ENCODE assay signal across 11 cellular contexts in the genomic region with DNA sequence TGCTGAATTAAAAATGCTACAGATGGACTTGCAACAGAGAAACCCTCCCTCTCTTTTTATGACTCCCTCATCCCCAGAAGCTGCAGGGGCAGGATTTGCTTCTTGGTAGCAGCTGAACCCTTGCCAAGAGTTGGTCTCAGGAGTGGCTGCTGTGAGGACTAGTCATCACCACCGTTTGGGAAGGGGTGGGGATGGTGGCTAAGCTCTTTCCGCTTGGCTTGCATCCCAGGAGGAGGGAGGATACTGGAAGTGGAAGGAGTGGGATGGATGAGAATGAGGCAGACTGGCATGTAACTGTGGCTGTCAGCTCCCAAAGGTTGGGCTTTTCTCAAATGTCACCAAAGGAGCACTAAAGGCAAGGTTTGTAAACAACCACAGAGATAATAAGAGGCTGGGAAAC. TPM values are rescaled to one million over a fixed set of nuclear protein-coding genes. Genes with fewer than 3 reads are reported as not detected.
A peak's percentile ranks its signal among the peaks of the same experiment; 100 is the strongest.
DNase-seq lines count a peak whose midpoint lies in the region; ATAC-seq and FAIRE-seq lines count a peak whose summit lies in the region.
"Had no signal": no experiment of that assay in that cellular context is flagged by ENCODE, and none has a peak within 500 bp of the region (broad histone marks: within the 10 kb centered on the region; RNA-seq: fewer than 3 reads in every experiment).

No MANE protein-coding gene starts in this region.

- H3K27me3 Mint-ChIP-seq in T-helper 17 cell: peaks cover 5% of the 10 kb centered on the region

- intact Hi-C loops in Right ventricle myocardium inferior (cut with DNase I): no loop called here
- intact Hi-C loops in cardiac septum (cut with DNase I): no loop called here

- no peaks in the 10 kb centered on the region for H3K4me1 Mint-ChIP-seq in T-helper 17 cell

- no peak overlapping the region for H3K27ac Mint-ChIP-seq in T-helper 17 cell

- FAIRE-seq in urothelium cell line (lab: Jason Lieb, UNC): peak; percentile 91
- FAIRE-seq: colon had no signal

- ATAC-seq in Right ventricle myocardium inferior (peak; percentile 57), T-helper 17 cell (no peak)

- H3K36me3 Mint-ChIP-seq in T-helper 17 cell (ENCODE audit: low read depth): no peaks in the 10 kb centered on the region

- DNase-seq in Right ventricle myocardium inferior (ENCODE audit: missing footprints) (no peak), cardiac septum (ENCODE audit: low spot score) (no peak), RKO (ENCODE audit: low spot score) (peak; percentile 32), fibroblast of the conjunctiva (ENCODE audit: low read depth) (peak; percentile 63), urothelium cell line (ENCODE audit: low spot score) (peak; percentile 90), iPS-NIHi7 (ENCODE audit: extremely low spot score) (no peak), T-helper 17 cell (no peak)
- DNase-seq in effector CD8-positive, alpha-beta T cell (lab: John Stamatoyannopoulos, UW): no peak
- DNase-seq: NCI-H1930 had no signal

- H3K9me3 ChIP-seq in T-helper 17 cell (ENCODE audit: control insufficient read depth, low read length, poor library complexity, severe bottlenecking): no peaks in the 10 kb centered on the region
- H3K9me3 ChIP-seq: BLaER1 had no signal

- no peak overlapping the region for H3K4me3 Mint-ChIP-seq in T-helper 17 cell

RNA-seq across cellular contexts. Expression of gene COL24A1, which starts 50.8 kb away (rescaled TPM):
- total RNA-seq in Right ventricle myocardium inferior (1.6 TPM), cardiac septum (1.3 TPM), T-helper 17 cell (1 to 10 TPM in 1 of 2 donors, under 1 TPM in 1; 0.94 to 3.3 TPM)

Comparison
In these comparisons a context has a peak if more than half of its experiments do, and no peak if none do; other contexts are left out.
1. DNase-seq: peak in RKO (single experiment), fibroblast of the conjunctiva (single experiment) and urothelium cell line (single experiment); none in Right ventricle myocardium inferior (single experiment), cardiac septum (single experiment), effector CD8-positive, alpha-beta T cell (single experiment), iPS-NIHi7 (single experiment) and T-helper 17 cell (0 of 3).